In the genomic region with DNA sequence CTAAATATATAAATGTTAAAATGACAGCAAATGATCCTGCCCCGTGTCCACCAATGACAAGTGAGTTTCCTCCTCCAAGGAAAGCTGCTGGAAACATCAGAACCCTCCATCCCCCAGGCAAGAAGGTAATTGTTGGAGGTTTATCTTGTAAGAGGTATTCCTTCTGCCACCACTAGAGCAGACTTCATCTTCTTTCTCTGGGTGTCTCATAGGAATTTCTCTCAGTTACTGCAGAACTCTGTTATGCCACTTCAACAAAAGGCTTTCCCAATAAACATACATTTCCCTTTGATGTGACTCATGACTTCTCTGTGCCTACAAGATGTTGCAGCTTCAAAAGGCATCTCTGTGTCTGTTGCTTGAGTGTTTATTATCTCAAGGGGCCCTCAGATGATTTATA, we compare ENCODE assay signal across 1 cellular context.
TF ChIP-seq lines count a peak whose summit lies in the region.

No MANE protein-coding gene starts in this region.

TF ChIP-seq in HCT116, 20 proteins besides CTCF, POLR2A, EP300 and RAD21 (continued from another document):
- TF ChIP-seq, protein P1, sequence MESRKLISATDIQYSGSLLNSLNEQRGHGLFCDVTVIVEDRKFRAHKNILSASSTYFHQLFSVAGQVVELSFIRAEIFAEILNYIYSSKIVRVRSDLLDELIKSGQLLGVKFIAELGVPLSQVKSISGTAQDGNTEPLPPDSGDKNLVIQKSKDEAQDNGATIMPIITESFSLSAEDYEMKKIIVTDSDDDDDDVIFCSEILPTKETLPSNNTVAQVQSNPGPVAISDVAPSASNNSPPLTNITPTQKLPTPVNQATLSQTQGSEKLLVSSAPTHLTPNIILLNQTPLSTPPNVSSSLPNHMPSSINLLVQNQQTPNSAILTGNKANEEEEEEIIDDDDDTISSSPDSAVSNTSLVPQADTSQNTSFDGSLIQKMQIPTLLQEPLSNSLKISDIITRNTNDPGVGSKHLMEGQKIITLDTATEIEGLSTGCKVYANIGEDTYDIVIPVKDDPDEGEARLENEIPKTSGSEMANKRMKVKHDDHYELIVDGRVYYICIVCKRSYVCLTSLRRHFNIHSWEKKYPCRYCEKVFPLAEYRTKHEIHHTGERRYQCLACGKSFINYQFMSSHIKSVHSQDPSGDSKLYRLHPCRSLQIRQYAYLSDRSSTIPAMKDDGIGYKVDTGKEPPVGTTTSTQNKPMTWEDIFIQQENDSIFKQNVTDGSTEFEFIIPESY (IDR thresholded peaks at IDR 0.05; ENCODE audit: extremely low read depth, insufficient replicate concordance, low read length), result no peak
- TF ChIP-seq SIN3A (IDR thresholded peaks at IDR 0.05; ENCODE audit: low read depth), result no peak
- TF ChIP-seq ELF1 (IDR thresholded peaks at IDR 0.05; ENCODE audit: borderline replicate concordance, low read depth), result no peak
- no peak for TF ChIP-seq CEBPB (IDR thresholded peaks at IDR 0.05; ENCODE audit: low read depth)
- TF ChIP-seq TCF7L2 (IDR thresholded peaks at IDR 0.05; ENCODE audit: borderline replicate concordance, extremely low read depth, insufficient read depth, insufficient read length), result no peak
- TF ChIP-seq YY1 (IDR thresholded peaks at IDR 0.05; ENCODE audit: extremely low read depth, insufficient replicate concordance, low read depth, low read length), result no peak
- TF ChIP-seq EZH2phosphoT487 (IDR thresholded peaks at IDR 0.05; ENCODE audit: borderline replicate concordance), result no peak
- TF ChIP-seq, protein P2, sequence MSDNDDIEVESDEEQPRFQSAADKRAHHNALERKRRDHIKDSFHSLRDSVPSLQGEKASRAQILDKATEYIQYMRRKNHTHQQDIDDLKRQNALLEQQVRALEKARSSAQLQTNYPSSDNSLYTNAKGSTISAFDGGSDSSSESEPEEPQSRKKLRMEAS (IDR thresholded peaks at IDR 0.05), result no peak
- no peak for TF ChIP-seq FOSL1 (IDR thresholded peaks at IDR 0.05; ENCODE audit: low read depth)
